ENCODE assay signal across 2 cellular contexts in the genomic region with DNA sequence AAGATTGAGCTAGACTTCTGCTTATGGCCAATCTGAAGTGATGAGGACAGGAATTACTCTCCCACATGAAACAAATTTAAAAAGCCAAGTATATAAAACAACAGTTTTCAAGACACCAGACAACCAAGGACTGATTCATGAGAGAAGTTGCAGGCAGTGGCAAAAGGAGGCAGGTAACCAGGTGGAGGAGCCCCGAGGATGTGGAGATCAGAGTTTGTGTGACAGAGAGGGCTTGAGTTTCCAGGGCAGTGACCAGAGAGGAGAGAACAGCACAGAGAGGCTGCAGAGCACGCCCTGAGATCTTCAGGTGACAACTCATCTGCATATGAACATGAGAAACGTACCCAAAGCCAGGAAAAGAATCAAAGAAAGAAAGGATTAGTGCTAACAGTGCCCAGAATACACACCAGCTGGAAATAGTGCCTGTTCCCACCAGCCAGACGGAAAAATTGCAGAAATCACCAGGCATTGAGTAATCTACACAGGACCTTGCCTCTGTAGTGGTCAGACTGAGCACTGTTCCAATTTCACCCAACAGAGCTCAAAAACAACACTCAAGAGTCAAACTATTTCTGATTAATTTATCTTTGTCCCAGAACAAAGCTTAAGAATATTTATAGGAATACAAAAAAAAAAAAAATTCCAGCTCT.
TF ChIP-seq lines count a peak whose summit lies in the region.

No MANE protein-coding gene starts in this region.

TF ChIP-seq in liver, 16 proteins besides CTCF, POLR2A, EP300 and RAD21 (continued from another document):
- TF ChIP-seq, protein P1, sequence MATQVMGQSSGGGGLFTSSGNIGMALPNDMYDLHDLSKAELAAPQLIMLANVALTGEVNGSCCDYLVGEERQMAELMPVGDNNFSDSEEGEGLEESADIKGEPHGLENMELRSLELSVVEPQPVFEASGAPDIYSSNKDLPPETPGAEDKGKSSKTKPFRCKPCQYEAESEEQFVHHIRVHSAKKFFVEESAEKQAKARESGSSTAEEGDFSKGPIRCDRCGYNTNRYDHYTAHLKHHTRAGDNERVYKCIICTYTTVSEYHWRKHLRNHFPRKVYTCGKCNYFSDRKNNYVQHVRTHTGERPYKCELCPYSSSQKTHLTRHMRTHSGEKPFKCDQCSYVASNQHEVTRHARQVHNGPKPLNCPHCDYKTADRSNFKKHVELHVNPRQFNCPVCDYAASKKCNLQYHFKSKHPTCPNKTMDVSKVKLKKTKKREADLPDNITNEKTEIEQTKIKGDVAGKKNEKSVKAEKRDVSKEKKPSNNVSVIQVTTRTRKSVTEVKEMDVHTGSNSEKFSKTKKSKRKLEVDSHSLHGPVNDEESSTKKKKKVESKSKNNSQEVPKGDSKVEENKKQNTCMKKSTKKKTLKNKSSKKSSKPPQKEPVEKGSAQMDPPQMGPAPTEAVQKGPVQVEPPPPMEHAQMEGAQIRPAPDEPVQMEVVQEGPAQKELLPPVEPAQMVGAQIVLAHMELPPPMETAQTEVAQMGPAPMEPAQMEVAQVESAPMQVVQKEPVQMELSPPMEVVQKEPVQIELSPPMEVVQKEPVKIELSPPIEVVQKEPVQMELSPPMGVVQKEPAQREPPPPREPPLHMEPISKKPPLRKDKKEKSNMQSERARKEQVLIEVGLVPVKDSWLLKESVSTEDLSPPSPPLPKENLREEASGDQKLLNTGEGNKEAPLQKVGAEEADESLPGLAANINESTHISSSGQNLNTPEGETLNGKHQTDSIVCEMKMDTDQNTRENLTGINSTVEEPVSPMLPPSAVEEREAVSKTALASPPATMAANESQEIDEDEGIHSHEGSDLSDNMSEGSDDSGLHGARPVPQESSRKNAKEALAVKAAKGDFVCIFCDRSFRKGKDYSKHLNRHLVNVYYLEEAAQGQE (IDR thresholded peaks at IDR 0.05), result no peak
- peak; percentile 19 to 67 for TF ChIP-seq HNF4A (conservative IDR thresholded peaks at IDR 0.05)

TF ChIP-seq in HepG2, 621 proteins besides CTCF, POLR2A, EP300 and RAD21 (continued from another document):
- TF ChIP-seq, protein P2, sequence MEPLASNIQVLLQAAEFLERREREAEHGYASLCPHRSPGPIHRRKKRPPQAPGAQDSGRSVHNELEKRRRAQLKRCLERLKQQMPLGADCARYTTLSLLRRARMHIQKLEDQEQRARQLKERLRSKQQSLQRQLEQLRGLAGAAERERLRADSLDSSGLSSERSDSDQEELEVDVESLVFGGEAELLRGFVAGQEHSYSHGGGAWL (CRISPR knock-in tag; IDR thresholded peaks at IDR 0.05), result no peak
TF ChIP-seq in HepG2: peak in this region for 0.
